ENCODE assay signal across 1 cellular context in the genomic region with DNA sequence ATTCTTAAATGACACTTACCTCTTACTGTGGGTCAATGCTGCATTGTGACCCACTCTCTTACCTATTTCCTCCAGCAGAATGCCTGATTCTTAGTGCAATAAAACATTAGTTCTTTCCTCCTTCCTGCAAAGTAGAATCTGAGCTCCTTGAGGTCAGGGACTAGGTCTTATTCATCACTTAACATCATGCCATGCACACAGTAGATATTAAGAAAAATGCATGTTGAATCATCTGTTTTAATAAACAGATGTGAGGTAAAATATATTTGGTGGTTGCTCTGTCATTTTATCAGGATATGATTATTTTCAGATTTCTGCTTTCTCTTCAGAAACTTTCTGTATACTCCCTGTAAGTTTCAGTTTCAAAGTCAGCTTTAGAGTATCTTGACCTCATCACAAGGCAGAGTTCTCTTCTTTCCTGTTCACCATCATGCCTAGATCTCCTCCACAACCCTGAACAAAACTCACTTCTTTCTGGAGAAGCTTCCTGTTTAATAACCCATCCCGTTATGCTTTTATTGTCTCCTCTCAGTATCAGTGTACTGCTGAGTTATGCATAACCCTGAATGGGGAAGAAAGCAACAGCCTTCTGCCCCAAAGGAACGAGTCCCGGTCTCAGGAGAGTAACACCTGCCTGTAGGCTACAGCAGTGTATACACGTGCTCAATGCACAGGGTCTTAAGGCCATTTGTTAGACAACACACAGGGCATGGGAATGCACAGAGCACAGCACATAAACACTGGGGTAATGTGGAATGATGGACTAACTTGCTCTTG.
TF ChIP-seq lines count a peak whose summit lies in the region.

No MANE protein-coding gene starts in this region.

TF ChIP-seq in HepG2, 621 proteins besides CTCF, POLR2A, EP300 and RAD21 (continued from another document and continues in another):
- no peak for TF ChIP-seq MXD1 (CRISPR knock-in tag; IDR thresholded peaks at IDR 0.05)
- no peak for TF ChIP-seq RELA (CRISPR knock-in tag; IDR thresholded peaks at IDR 0.05)
- no peak for TF ChIP-seq ZNF225 (CRISPR knock-in tag; IDR thresholded peaks at IDR 0.05)
- no peak for TF ChIP-seq HNRNPH1 (optimal IDR thresholded peaks at IDR 0.05; ENCODE audit: low read depth, low read length)
- peak; percentile 73; the same call in 1 of the 2 replicates for TF ChIP-seq MTERF4 (CRISPR knock-in tag; IDR thresholded peaks at IDR 0.05)
- no peak for TF ChIP-seq PITX1 (CRISPR knock-in tag; IDR thresholded peaks at IDR 0.05)
- TF ChIP-seq PCBP2 (optimal IDR thresholded peaks at IDR 0.05; ENCODE audit: low read depth, low read length, poor library complexity, severe bottlenecking): no peak
- TF ChIP-seq, protein P1, sequence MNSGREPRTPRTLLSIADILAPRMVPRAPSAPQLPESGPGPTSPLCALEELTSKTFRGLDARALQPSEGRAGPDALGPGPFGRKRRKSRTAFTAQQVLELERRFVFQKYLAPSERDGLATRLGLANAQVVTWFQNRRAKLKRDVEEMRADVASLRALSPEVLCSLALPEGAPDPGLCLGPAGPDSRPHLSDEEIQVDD (CRISPR knock-in tag; IDR thresholded peaks at IDR 0.05; ENCODE audit: borderline replicate concordance): no peak
- TF ChIP-seq ZNF678 (CRISPR knock-in tag; IDR thresholded peaks at IDR 0.05): no peak
- no peak for TF ChIP-seq SMARCE1 (IDR thresholded peaks at IDR 0.05; ENCODE audit: borderline replicate concordance)
- no peak for TF ChIP-seq ZFP36L1 (CRISPR knock-in tag; IDR thresholded peaks at IDR 0.05)
- no peak for TF ChIP-seq SUZ12 (IDR thresholded peaks at IDR 0.05; ENCODE audit: low read depth, low read length)
- no peak for TF ChIP-seq NR3C1 (CRISPR knock-in tag; IDR thresholded peaks at IDR 0.05)
- no peak; the same call in 1 of the 2 replicates for TF ChIP-seq BRCA1 (CRISPR knock-in tag; IDR thresholded peaks at IDR 0.05)
- TF ChIP-seq RFX3 (CRISPR knock-in tag; IDR thresholded peaks at IDR 0.05): no peak
- TF ChIP-seq ZXDC (CRISPR knock-in tag; IDR thresholded peaks at IDR 0.05): no peak
- TF ChIP-seq ELK4 (CRISPR knock-in tag; IDR thresholded peaks at IDR 0.05; ENCODE audit: borderline replicate concordance): no peak
- TF ChIP-seq NFKBIZ (CRISPR knock-in tag; IDR thresholded peaks at IDR 0.05): peak; percentile 76; the same call in 1 of the 2 replicates
- TF ChIP-seq ZNF337 (CRISPR knock-in tag; IDR thresholded peaks at IDR 0.05; ENCODE audit: borderline replicate concordance, low read depth): no peak
- TF ChIP-seq FOXC1 (CRISPR knock-in tag; IDR thresholded peaks at IDR 0.05; ENCODE audit: borderline replicate concordance): no peak
- TF ChIP-seq, protein P2, sequence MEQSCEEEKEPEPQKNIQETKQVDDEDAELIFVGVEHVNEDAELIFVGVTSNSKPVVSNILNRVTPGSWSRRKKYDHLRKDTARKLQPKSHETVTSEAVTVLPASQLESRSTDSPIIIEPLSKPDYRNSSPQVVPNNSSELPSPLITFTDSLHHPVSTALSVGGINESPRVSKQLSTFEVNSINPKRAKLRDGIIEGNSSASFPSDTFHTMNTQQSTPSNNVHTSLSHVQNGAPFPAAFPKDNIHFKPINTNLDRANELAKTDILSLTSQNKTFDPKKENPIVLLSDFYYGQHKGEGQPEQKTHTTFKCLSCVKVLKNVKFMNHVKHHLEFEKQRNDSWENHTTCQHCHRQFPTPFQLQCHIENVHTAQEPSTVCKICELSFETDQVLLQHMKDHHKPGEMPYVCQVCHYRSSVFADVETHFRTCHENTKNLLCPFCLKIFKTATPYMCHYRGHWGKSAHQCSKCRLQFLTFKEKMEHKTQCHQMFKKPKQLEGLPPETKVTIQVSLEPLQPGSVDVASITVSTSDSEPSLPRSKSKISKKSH (CRISPR knock-in tag; IDR thresholded peaks at IDR 0.05; ENCODE audit: borderline replicate concordance): no peak
- no peak; the same call in 1 of the 2 replicates for TF ChIP-seq HDAC1 (CRISPR knock-in tag; IDR thresholded peaks at IDR 0.05)
- TF ChIP-seq ZNF362 (CRISPR knock-in tag; IDR thresholded peaks at IDR 0.05; ENCODE audit: borderline replicate concordance): no peak
- TF ChIP-seq FOXA3 (CRISPR knock-in tag; IDR thresholded peaks at IDR 0.05): peak; percentile 42
- TF ChIP-seq ZNF607 (CRISPR knock-in tag; IDR thresholded peaks at IDR 0.05; ENCODE audit: borderline replicate concordance): no peak
- no peak for TF ChIP-seq ETV6 (CRISPR knock-in tag; conservative IDR thresholded peaks at IDR 0.05)
- TF ChIP-seq, protein P3, sequence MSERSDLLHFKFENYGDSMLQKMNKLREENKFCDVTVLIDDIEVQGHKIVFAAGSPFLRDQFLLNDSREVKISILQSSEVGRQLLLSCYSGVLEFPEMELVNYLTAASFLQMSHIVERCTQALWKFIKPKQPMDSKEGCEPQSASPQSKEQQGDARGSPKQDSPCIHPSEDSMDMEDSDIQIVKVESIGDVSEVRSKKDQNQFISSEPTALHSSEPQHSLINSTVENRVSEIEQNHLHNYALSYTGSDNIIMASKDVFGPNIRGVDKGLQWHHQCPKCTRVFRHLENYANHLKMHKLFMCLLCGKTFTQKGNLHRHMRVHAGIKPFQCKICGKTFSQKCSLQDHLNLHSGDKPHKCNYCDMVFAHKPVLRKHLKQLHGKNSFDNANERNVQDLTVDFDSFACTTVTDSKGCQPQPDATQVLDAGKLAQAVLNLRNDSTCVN (CRISPR knock-in tag; IDR thresholded peaks at IDR 0.05; ENCODE audit: borderline replicate concordance): peak; percentile 51; the same call in 1 of the 2 replicates
- TF ChIP-seq MAX (IDR thresholded peaks at IDR 0.05): peak; percentile 94
- TF ChIP-seq POGK (CRISPR knock-in tag; conservative IDR thresholded peaks at IDR 0.05): no peak
- no peak for TF ChIP-seq MIER2 (CRISPR knock-in tag; IDR thresholded peaks at IDR 0.05)
- no peak; the same call in 1 of the 2 replicates for TF ChIP-seq ZNF224 (CRISPR knock-in tag; IDR thresholded peaks at IDR 0.05)
- TF ChIP-seq ZNF253 (CRISPR knock-in tag; IDR thresholded peaks at IDR 0.05; ENCODE audit: borderline replicate concordance): no peak
- no peak for TF ChIP-seq ZNF629 (CRISPR knock-in tag; conservative IDR thresholded peaks at IDR 0.05)
- no peak for TF ChIP-seq ZNF207 (IDR thresholded peaks at IDR 0.05; ENCODE audit: borderline replicate concordance)
- TF ChIP-seq PBX2 (CRISPR knock-in tag; IDR thresholded peaks at IDR 0.05): no peak
- TF ChIP-seq HIVEP1 (CRISPR knock-in tag; IDR thresholded peaks at IDR 0.05): no peak
- no peak for TF ChIP-seq ZNF841 (CRISPR knock-in tag; IDR thresholded peaks at IDR 0.05; ENCODE audit: borderline replicate concordance)
- TF ChIP-seq, protein P4, sequence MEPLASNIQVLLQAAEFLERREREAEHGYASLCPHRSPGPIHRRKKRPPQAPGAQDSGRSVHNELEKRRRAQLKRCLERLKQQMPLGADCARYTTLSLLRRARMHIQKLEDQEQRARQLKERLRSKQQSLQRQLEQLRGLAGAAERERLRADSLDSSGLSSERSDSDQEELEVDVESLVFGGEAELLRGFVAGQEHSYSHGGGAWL (CRISPR knock-in tag; IDR thresholded peaks at IDR 0.05): no peak
- no peak for TF ChIP-seq TERF1 (CRISPR knock-in tag; IDR thresholded peaks at IDR 0.05)
- TF ChIP-seq THYN1 (CRISPR knock-in tag; IDR thresholded peaks at IDR 0.05; ENCODE audit: borderline replicate concordance, low read depth): no peak
- TF ChIP-seq, protein P5, sequence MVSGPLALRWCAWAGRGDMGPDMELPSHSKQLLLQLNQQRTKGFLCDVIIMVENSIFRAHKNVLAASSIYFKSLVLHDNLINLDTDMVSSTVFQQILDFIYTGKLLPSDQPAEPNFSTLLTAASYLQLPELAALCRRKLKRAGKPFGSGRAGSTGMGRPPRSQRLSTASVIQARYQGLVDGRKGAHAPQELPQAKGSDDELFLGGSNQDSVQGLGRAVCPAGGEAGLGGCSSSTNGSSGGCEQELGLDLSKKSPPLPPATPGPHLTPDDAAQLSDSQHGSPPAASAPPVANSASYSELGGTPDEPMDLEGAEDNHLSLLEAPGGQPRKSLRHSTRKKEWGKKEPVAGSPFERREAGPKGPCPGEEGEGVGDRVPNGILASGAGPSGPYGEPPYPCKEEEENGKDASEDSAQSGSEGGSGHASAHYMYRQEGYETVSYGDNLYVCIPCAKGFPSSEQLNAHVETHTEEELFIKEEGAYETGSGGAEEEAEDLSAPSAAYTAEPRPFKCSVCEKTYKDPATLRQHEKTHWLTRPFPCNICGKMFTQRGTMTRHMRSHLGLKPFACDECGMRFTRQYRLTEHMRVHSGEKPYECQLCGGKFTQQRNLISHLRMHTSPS (CRISPR knock-in tag; IDR thresholded peaks at IDR 0.05; ENCODE audit: low read depth): no peak
- 0 out of 2 replicates have a peak, but pooled peaks have one; percentile 45 for TF ChIP-seq ZNF558 (CRISPR knock-in tag; IDR thresholded peaks at IDR 0.05; ENCODE audit: borderline replicate concordance)
- TF ChIP-seq KLF13 (CRISPR knock-in tag; IDR thresholded peaks at IDR 0.05): no peak
